ENCODE assay signal across 10 cellular contexts in the genomic region with DNA sequence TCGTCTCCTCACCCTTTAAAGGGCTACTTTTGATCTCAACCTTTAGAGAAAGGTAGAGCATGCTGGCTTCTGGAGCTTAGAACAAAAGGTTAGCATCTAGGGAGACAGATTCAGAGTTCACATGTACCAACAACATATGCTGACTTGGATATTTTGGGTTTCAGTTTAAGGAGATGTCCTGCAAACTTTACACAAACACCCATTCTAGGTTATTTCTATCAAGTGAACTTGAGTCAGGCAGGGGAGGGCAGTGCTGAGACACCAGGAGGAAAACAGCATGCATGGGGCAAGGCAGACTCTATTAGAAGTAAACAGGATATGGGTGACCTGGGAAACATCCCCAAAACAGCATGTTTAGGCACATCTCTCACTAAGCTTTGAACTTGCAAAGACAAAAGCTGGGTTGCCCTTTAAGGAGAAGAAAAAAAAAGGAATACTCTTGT. TPM values are rescaled to one million over a fixed set of nuclear protein-coding genes. Genes with fewer than 3 reads are reported as not detected.
DNase-seq lines count a peak whose midpoint lies in the region; ATAC-seq, FAIRE-seq and TF ChIP-seq lines count a peak whose summit lies in the region.
"Had no signal": no experiment of that assay in that cellular context is flagged by ENCODE, and none has a peak within 500 bp of the region (broad histone marks: within the 10 kb centered on the region; RNA-seq: fewer than 3 reads in every experiment).

No MANE protein-coding gene starts in this region.

- intact Hi-C loops in Panc1 (cut with micrococcal nuclease; ENCODE audit: unreplicated experiment): no loop called here

- no peak for FAIRE-seq in small intestine (lab: Jason Lieb, UNC)

- 85 to 88% (median 87%) methylated on average over 1 of the region's 1 CpG for WGBS in small intestine, 3 donors

- no peaks in the 10 kb centered on the region for H3K9me3 ChIP-seq in Panc1 (ENCODE audit: control insufficient read depth, insufficient read depth, low read depth, low read length)
- H3K9me3 ChIP-seq in small intestine (ENCODE audit: control insufficient read depth, low read depth): no peaks in the 10 kb centered on the region

- peaks cover 35% of the 10 kb centered on the region for H3K4me1 Mint-ChIP-seq in activated naive CD4-positive, alpha-beta T cell treated with anti-CD3 and anti-CD28 coated beads, Interleukin-2, amount 10 ng/mL, durations not matched to agents 7 days and 5 days

- peak overlapping the region; percentile 50 for H3K4me3 Mint-ChIP-seq in activated naive CD4-positive, alpha-beta T cell treated with anti-CD3 and anti-CD28 coated beads, Interleukin-2, amount 10 ng/mL, durations not matched to agents 7 days and 5 days

- POLR2A ChIA-PET in Panc1 (lab: Charles Lee): no interaction called here

- ATAC-seq in activated naive CD4-positive, alpha-beta T cell treated with anti-CD3 and anti-CD28 coated beads, Interleukin-2, amount 50 U/mL, for 72 hours: no peak
- ATAC-seq in Panc1 (no peak; the same call in 1 of the 2 replicates), HG03342 (IDR thresholded peaks at IDR 0.05; ENCODE audit: unreplicated experiment) (no peak), HG02763 (IDR thresholded peaks at IDR 0.05; ENCODE audit: unreplicated experiment) (no peak)

- CTCF ChIA-PET in activated naive CD4-positive, alpha-beta T cell treated with anti-CD3 and anti-CD28 coated beads, Interleukin-2, amount 10 ng/mL, durations not matched to agents 7 days and 5 days (lab: Charles Lee): interaction anchor here (1.1 to 4.7 kb wide), 3 partner anchors 9 to 44 kb away, joined by 3 to 24 read pairs (median 7); a partner anchor contains a TSS
- CTCF ChIA-PET in Panc1 (lab: Charles Lee): no interaction called here

- H3K27me3 ChIP-seq in Panc1 (ENCODE audit: control insufficient read depth, insufficient read depth, low read length) (no peaks in the 10 kb centered on the region), small intestine (ENCODE audit: control insufficient read depth in 2 of 2, insufficient read depth in 2 of 2, low read length in 2 of 2) (no peaks in the 10 kb centered on the region)

- BruUV-seq in Panc1 (replicated peaks; lab: Mats Ljungman, UMichigan): no TSS peak

- H3K36me3 Mint-ChIP-seq in activated naive CD4-positive, alpha-beta T cell treated with anti-CD3 and anti-CD28 coated beads, Interleukin-2, amount 10 ng/mL, durations not matched to agents 7 days and 5 days: peaks cover 1% of the 10 kb centered on the region
- no peaks in the 10 kb centered on the region for H3K36me3 Mint-ChIP-seq in activated naive CD4-positive, alpha-beta T cell treated with anti-CD3 and anti-CD28 coated beads, Interleukin-2, amount 50 U/mL, for 72 hours

- in situ Hi-C loops in Panc1 (cut with HindIII; ENCODE audit: low pct_unique_long_range_greater_than_20kb, low sequenced_read_pairs): no loop called here

- peak overlapping the region; percentile 89 for H3K27ac Mint-ChIP-seq in activated naive CD4-positive, alpha-beta T cell treated with anti-CD3 and anti-CD28 coated beads, Interleukin-2, amount 10 ng/mL, durations not matched to agents 7 days and 5 days
- H3K27ac Mint-ChIP-seq in activated naive CD4-positive, alpha-beta T cell treated with anti-CD3 and anti-CD28 coated beads, Interleukin-2, amount 50 U/mL, for 72 hours: peak overlapping the region in 1 of 2 donors; percentile 77

- H3K4me3 ChIP-seq in Panc1 (ENCODE audit: low read depth in 2 of 2, low read length in 2 of 2): no peak overlapping the region
- H3K4me3 ChIP-seq in small intestine (ENCODE audit: low read depth in 1 of 2, low read length in 2 of 2): no peak overlapping the region
- H3K4me3 ChIP-seq: lung had no signal

- no peaks in the 10 kb centered on the region for H3K36me3 ChIP-seq in Panc1 (ENCODE audit: control insufficient read depth, insufficient read depth, low read length)
- H3K36me3 ChIP-seq in small intestine (ENCODE audit: control insufficient read depth in 2 of 2, insufficient read depth in 2 of 2, low read length in 2 of 2): no peaks in the 10 kb centered on the region

- H3K4me1 ChIP-seq in Panc1 (ENCODE audit: control insufficient read depth, insufficient read depth, low read length) (no peaks in the 10 kb centered on the region), small intestine (ENCODE audit: control insufficient read depth in 2 of 2, insufficient read depth in 1 of 2, low read depth in 1 of 2, low read length in 1 of 2) (no peaks in the 10 kb centered on the region)

- peaks cover 4% of the 10 kb centered on the region for H3K27me3 Mint-ChIP-seq in activated naive CD4-positive, alpha-beta T cell treated with anti-CD3 and anti-CD28 coated beads, Interleukin-2, amount 10 ng/mL, durations not matched to agents 7 days and 5 days

- peak; percentile 23 for TF ChIP-seq CTCF in Panc1 (IDR thresholded peaks at IDR 0.05)

- DNase-seq in activated naive CD4-positive, alpha-beta T cell treated with anti-CD3 and anti-CD28 coated beads, Interleukin-2, amount 10 ng/mL, durations not matched to agents 7 days and 5 days: peak; percentile 55
- no peak for DNase-seq in activated naive CD4-positive, alpha-beta T cell treated with anti-CD3 and anti-CD28 coated beads, Interleukin-2, amount 50 U/mL, for 72 hours (ENCODE audit: low spot score in 2 of 2)
- no peak for DNase-seq in Panc1 (ENCODE audit: low read depth, low spot score)
- DNase-seq in epithelial cell of prostate (ENCODE audit: low read depth, low spot score): no peak
- peak; percentile 30 for DNase-seq in small intestine
- DNase-seq in NCI-H1417 treated with DMSO at 0.1 percent for 48 hours (lab: John Stamatoyannopoulos, UW): no peak
- DNase-seq: NCI-H446 treated with DMSO at 0.1 percent for 48 hours had no signal

- no peaks in the 10 kb centered on the region for H3K9me3 Mint-ChIP-seq in activated naive CD4-positive, alpha-beta T cell treated with anti-CD3 and anti-CD28 coated beads, Interleukin-2, amount 10 ng/mL, durations not matched to agents 7 days and 5 days
- H3K9me3 Mint-ChIP-seq in activated naive CD4-positive, alpha-beta T cell treated with anti-CD3 and anti-CD28 coated beads, Interleukin-2, amount 50 U/mL, for 72 hours: no peaks in the 10 kb centered on the region

- no peak overlapping the region for H3K27ac ChIP-seq in Panc1 (ENCODE audit: low read length)
- H3K27ac ChIP-seq in epithelial cell of prostate: peak overlapping the region; percentile 30
- no peak overlapping the region for H3K27ac ChIP-seq in small intestine (ENCODE audit: low read depth in 1 of 2, low read length in 1 of 2)

RNA-seq across cellular contexts. Expression of a gene that starts 43.8 kb away (rescaled TPM):
- 10 to 100 TPM in 1 of 2 donors, 1 to 10 TPM in 1; 7.9 to 11.0 TPM for total RNA-seq in activated naive CD4-positive, alpha-beta T cell treated with anti-CD3 and anti-CD28 coated beads, Interleukin-2, amount 50 U/mL, for 72 hours
- total RNA-seq in Panc1 (2021; ENCODE audit: unreplicated experiment): 37.4 TPM
- 11.9 TPM for polyA plus RNA-seq in Panc1 (2012; ENCODE audit: insufficient read length)
- 100 to 1,000 TPM in 1 of 3 donors, 10 to 100 TPM in 2; 48.9 to 123 (median 89.4) TPM for polyA plus RNA-seq in small intestine

Comparison
In these comparisons a context has a peak if more than half of its experiments do, and no peak if none do; other contexts are left out.
1. DNase-seq: peak in activated naive CD4-positive, alpha-beta T cell treated with anti-CD3 and anti-CD28 coated beads, Interleukin-2, amount 10 ng/mL, durations not matched to agents 7 days and 5 days (single experiment) and small intestine (single experiment); none in activated naive CD4-positive, alpha-beta T cell treated with anti-CD3 and anti-CD28 coated beads, Interleukin-2, amount 50 U/mL, for 72 hours (0 of 2), Panc1 (single experiment), epithelial cell of prostate (single experiment) and NCI-H1417 treated with DMSO at 0.1 percent for 48 hours (single experiment).